ENCODE assay signal across 25 cellular contexts in genomic region chr22:28887725-28888459, GRCh38. TPM values are rescaled to one million over a fixed set of nuclear protein-coding genes. Genes with fewer than 3 reads are reported as not detected.
DNase-seq lines count a peak whose midpoint lies in the region; ATAC-seq and TF ChIP-seq lines count a peak whose summit lies in the region.
"Had no signal": no experiment of that assay in that cellular context is flagged by ENCODE, and none has a peak within 500 bp of the region (broad histone marks: within the 10 kb centered on the region; RNA-seq: fewer than 3 reads in every experiment).

No MANE protein-coding gene starts in this region.

- H4K20me1 ChIP-seq in OCI-LY7 (ENCODE audit: insufficient read depth, low read length) = 0 out of 2 replicates have a peak, but pooled peaks cover 9% of the 10 kb centered on the region

- no peak overlapping the region for H3K4me3 ChIP-seq in OCI-LY7 (ENCODE audit: low read depth, low read length, poor library complexity, severe bottlenecking)
- H3K4me3 ChIP-seq: GM23248 had no signal

- intact Hi-C loops in OCI-LY7 (cut with micrococcal nuclease; ENCODE audit: unreplicated experiment) = loop anchor here (10.0 kb wide), 1 partner anchor 877 kb away; the partner anchor contains the start of genes UQCR10 and ZMAT5

- BruUV-seq in OCI-LY7 (replicated peaks; lab: Mats Ljungman, UMichigan) = TSS peak; percentile 52

- no peak overlapping the region for H3K27ac ChIP-seq in OCI-LY7 (ENCODE audit: low read depth, low read length, poor library complexity, severe bottlenecking)
- H3K27ac ChIP-seq: GM23248, KMS-11 had no signal

- no peak for TF ChIP-seq CTCF in OCI-LY7 (conservative IDR thresholded peaks at IDR 0.05; ENCODE audit: low read length)
- no peak for TF ChIP-seq CTCF in WTC11 (IDR thresholded peaks at IDR 0.05)
- TF ChIP-seq CTCF in mesothelial cell of epicardium (IDR thresholded peaks at IDR 0.05; ENCODE audit: unreplicated experiment) = no peak

- DNase-seq in OCI-LY7 (ENCODE audit: low spot score) (no peak), WTC11 (ENCODE audit: low spot score) (no peak), mesothelial cell of epicardium (ENCODE audit: low spot score in 2 of 2, unreplicated experiment in 2 of 2) (no peak), superior temporal gyrus (ENCODE audit: extremely low spot score) (peak; percentile 5), A172 (ENCODE audit: low spot score) (no peak), COLO829 (ENCODE audit: low spot score) (no peak)
- DNase-seq: ACHN; BE2C; CD8-positive, alpha-beta memory T cell; GM23248; H7; NCI-H1092; NCI-H1417 treated with DMSO at 0.1 percent for 48 hours; NCI-H1694 treated with DMSO at 0.1 percent for 48 hours; NCI-H2081; NCI-H2227 treated with DMSO at 0.1 percent for 48 hours; NCI-H526 treated with DMSO at 0.1 percent for 48 hours; OCI-M1; SIG-M5; SK-N-SH; SW 1271 had no signal

- no peaks in the 10 kb centered on the region for H3K79me2 ChIP-seq in OCI-LY7 (ENCODE audit: insufficient read depth, low read depth, low read length)

- H2AFZ ChIP-seq in OCI-LY7 (ENCODE audit: low read length) = no peak overlapping the region
- H2AFZ ChIP-seq: GM23248 had no signal

- POLR2A ChIA-PET in OCI-LY7 (lab: Charles Lee) = no interaction called here
- POLR2A ChIA-PET in WTC11 (lab: Charles Lee) = no interaction called here

- H3K4me3 Mint-ChIP-seq in WTC11 (no peak overlapping the region), mesothelial cell of epicardium (no peak overlapping the region)
- H3K4me3 Mint-ChIP-seq: CD14-positive monocyte; CD8-positive, alpha-beta memory T cell; IgD-negative memory B cell had no signal

- no peak overlapping the region for H3K4me2 ChIP-seq in OCI-LY7 (ENCODE audit: low read length)
- H3K4me2 ChIP-seq: KMS-11, SK-N-SH had no signal

- ATAC-seq in WTC11 = no peak
- ATAC-seq in HG02981 (IDR thresholded peaks at IDR 0.05; ENCODE audit: unreplicated experiment) = no peak

- H3K27ac Mint-ChIP-seq in WTC11 (peak overlapping the region; percentile 53), mesothelial cell of epicardium (peak overlapping the region; percentile 7)
- H3K27ac Mint-ChIP-seq: CD14-positive monocyte; CD8-positive, alpha-beta memory T cell; IgD-negative memory B cell had no signal

- H3K36me3 ChIP-seq in OCI-LY7 (ENCODE audit: insufficient read depth, low read length) = no peaks in the 10 kb centered on the region
- H3K36me3 ChIP-seq: BE2C had no signal

- H3K4me1 Mint-ChIP-seq in WTC11 (peaks cover 72% of the 10 kb centered on the region), mesothelial cell of epicardium (peaks cover 65% of the 10 kb centered on the region)

- no peaks in the 10 kb centered on the region for H3K9me3 ChIP-seq in OCI-LY7 (ENCODE audit: low read length)
- H3K9me3 ChIP-seq: BE2C, SK-N-SH had no signal

- H3K4me1 ChIP-seq in OCI-LY7 (ENCODE audit: insufficient read depth, low read length, poor library complexity, severe bottlenecking) = peaks cover 5% of the 10 kb centered on the region

- H3K36me3 Mint-ChIP-seq in WTC11 (no peaks in the 10 kb centered on the region), mesothelial cell of epicardium (no peaks in the 10 kb centered on the region)
- H3K36me3 Mint-ChIP-seq: CD8-positive, alpha-beta memory T cell had no signal

- no peaks in the 10 kb centered on the region for H3K27me3 Mint-ChIP-seq in WTC11 (ENCODE audit: low read depth)
- H3K27me3 Mint-ChIP-seq in mesothelial cell of epicardium (ENCODE audit: low read depth) = no peaks in the 10 kb centered on the region

- no peaks in the 10 kb centered on the region for H3K9me3 Mint-ChIP-seq in WTC11
- no peaks in the 10 kb centered on the region for H3K9me3 Mint-ChIP-seq in mesothelial cell of epicardium
- H3K9me3 Mint-ChIP-seq: CD8-positive, alpha-beta memory T cell; IgD-negative memory B cell had no signal

- CTCF ChIA-PET in OCI-LY7 (lab: Charles Lee; ENCODE audit: unreplicated experiment) (no interaction called here), WTC11 (lab: Charles Lee) (no interaction called here)

- H3K9me2 ChIP-seq in OCI-LY7 (ENCODE audit: insufficient read depth, low read length) = no peaks in the 10 kb centered on the region
- H3K9me2 ChIP-seq: SK-N-SH had no signal

TF ChIP-seq in WTC11, 78 proteins besides CTCF, POLR2A, EP300 and RAD21 (continues in another document):
- TF ChIP-seq ARID4B (CRISPR knock-in tag; IDR thresholded peaks at IDR 0.05; ENCODE audit: borderline replicate concordance) (no peak), OVOL2 (CRISPR knock-in tag; IDR thresholded peaks at IDR 0.05; ENCODE audit: borderline replicate concordance) (no peak), STAT6 (CRISPR knock-in tag; conservative IDR thresholded peaks at IDR 0.05; ENCODE audit: low read depth) (no peak), TEAD1 (CRISPR knock-in tag; IDR thresholded peaks at IDR 0.05) (no peak), NFATC4 (CRISPR knock-in tag; IDR thresholded peaks at IDR 0.05) (no peak), JAZF1 (CRISPR knock-in tag; IDR thresholded peaks at IDR 0.05) (no peak), SMAD4 (CRISPR knock-in tag; IDR thresholded peaks at IDR 0.05) (no peak), MXD4 (CRISPR knock-in tag; IDR thresholded peaks at IDR 0.05; ENCODE audit: borderline replicate concordance) (no peak), USF1 (CRISPR knock-in tag; IDR thresholded peaks at IDR 0.05) (no peak), ZNF317 (CRISPR knock-in tag; IDR thresholded peaks at IDR 0.05; ENCODE audit: borderline replicate concordance, low read depth) (no peak), ATF3 (CRISPR knock-in tag; conservative IDR thresholded peaks at IDR 0.05) (no peak), NR1H2 (CRISPR knock-in tag; IDR thresholded peaks at IDR 0.05) (no peak)

RNA-seq across cellular contexts. Expression of gene ZNRF3, which starts 4.5 kb away (rescaled TPM):
- 1.2 and 3.6 TPM in 2 replicates for total RNA-seq in OCI-LY7 (2014; rRNA removed; shearing (Covaris generic))
- total RNA-seq in OCI-LY7 (2022) = 3.1 and 3.9 TPM in 2 replicates
- 20.6 to 25.4 TPM (median 21.6 TPM) in 3 replicates for total RNA-seq in WTC11 (2021)
- total RNA-seq in mesothelial cell of epicardium = 35.9 to 37.3 TPM (median 36.4 TPM) in 3 replicates
- 3.0 and 3.8 TPM in 2 replicates for total RNA-seq in A172 (2014; rRNA removed; shearing (Covaris generic))
